Comparison of ENCODE assay signal across 17 cellular contexts in genomic region chr2:29663266-29663665, GRCh38.
DNase-seq lines count a peak whose midpoint lies in the region; ATAC-seq and TF ChIP-seq lines count a peak whose summit lies in the region.
"Had no signal": no experiment of that assay in that cellular context is flagged by ENCODE, and none has a peak within 500 bp of the region (broad histone marks: within the 10 kb centered on the region; RNA-seq: fewer than 3 reads in every experiment).

No MANE protein-coding gene starts in this region.

- H3K9me2 ChIP-seq in OCI-LY7 (ENCODE audit: insufficient read depth, low read length): no peaks in the 10 kb centered on the region

- H2AFZ ChIP-seq in fibroblast of lung (ENCODE audit: low read length) (no peak overlapping the region), OCI-LY7 (ENCODE audit: low read length) (no peak overlapping the region)

- CTCF ChIA-PET in OCI-LY7 (lab: Charles Lee; ENCODE audit: unreplicated experiment): no interaction called here

- no peaks in the 10 kb centered on the region for H3K79me2 ChIP-seq in fibroblast of lung (ENCODE audit: control insufficient read depth, insufficient read depth, low read length)
- H3K79me2 ChIP-seq in OCI-LY7 (ENCODE audit: insufficient read depth, low read depth, low read length): no peaks in the 10 kb centered on the region

- no peak overlapping the region for H3K4me3 ChIP-seq in fibroblast of lung (replicated peaks in 1 of 4; ENCODE audit: control extremely low read depth in 1 of 4, insufficient read depth in 1 of 4, low read depth in 3 of 4, low read length in 4 of 4)
- H3K4me3 ChIP-seq in skeletal muscle cell (ENCODE audit: low read depth, low read length): no peak overlapping the region
- no peak overlapping the region for H3K4me3 ChIP-seq in OCI-LY7 (ENCODE audit: low read depth, low read length, poor library complexity, severe bottlenecking)
- H3K4me3 ChIP-seq: cardiac muscle cell, K562, prostate gland, thyroid gland had no signal

- H3K27me3 ChIP-seq in fibroblast of lung (ENCODE audit: control insufficient read depth, insufficient read depth, low read length): no peaks in the 10 kb centered on the region
- H3K27me3 ChIP-seq: cardiac muscle cell, thyroid gland had no signal

- H3K4me2 ChIP-seq in fibroblast of lung (ENCODE audit: extremely low read depth, insufficient read depth, low read length) (no peak overlapping the region), OCI-LY7 (ENCODE audit: low read length) (no peak overlapping the region)

- in situ Hi-C loops in SK-MEL-5 (cut with HindIII; ENCODE audit: low pct_unique_long_range_greater_than_20kb, low sequenced_read_pairs): no loop called here

- no peaks in the 10 kb centered on the region for H3K4me1 ChIP-seq in fibroblast of lung (ENCODE audit: control insufficient read depth, extremely low read depth, insufficient read depth, low read length)
- H3K4me1 ChIP-seq in OCI-LY7 (ENCODE audit: insufficient read depth, low read length, poor library complexity, severe bottlenecking): no peaks in the 10 kb centered on the region
- H3K4me1 ChIP-seq: prostate gland, thyroid gland had no signal

- no peaks in the 10 kb centered on the region for H3K36me3 ChIP-seq in fibroblast of lung (ENCODE audit: control insufficient read depth, insufficient read depth, low read length)
- no peaks in the 10 kb centered on the region for H3K36me3 ChIP-seq in OCI-LY7 (ENCODE audit: insufficient read depth, low read length)
- H3K36me3 ChIP-seq: cardiac muscle cell, prostate gland, thyroid gland had no signal

- TF ChIP-seq CTCF in fibroblast of lung (conservative IDR thresholded peaks at IDR 0.05 in 1 of 2, IDR thresholded peaks at IDR 0.05 in 1 of 2; ENCODE audit: low read depth in 1 of 2, low read length in 2 of 2): no peak
- no peak for TF ChIP-seq CTCF in OCI-LY7 (conservative IDR thresholded peaks at IDR 0.05; ENCODE audit: low read length)

- DNase-seq in EL: peak; percentile 55
- peak; percentile 8 for DNase-seq in SK-MEL-5 (ENCODE audit: low read depth, low spot score)
- peak; percentile 28 to 77 for DNase-seq in fibroblast of lung (ENCODE audit: low read depth in 2 of 2)
- DNase-seq in skeletal muscle cell (ENCODE audit: low read depth): peak; percentile 74
- no peak for DNase-seq in OCI-LY7 (ENCODE audit: low spot score)
- no peak for DNase-seq in NCI-H748 treated with DMSO at 0.1 percent for 48 hours (lab: John Stamatoyannopoulos, UW)
- no peak for DNase-seq in T1000 (lab: John Stamatoyannopoulos, UW)
- DNase-seq: hippocampal formation, left ventricle myocardium superior, naive B cell, NCI-H146, NCI-H446 treated with DMSO at 0.1 percent for 48 hours, thyroid gland had no signal

- ATAC-seq in GM19023 (IDR thresholded peaks at IDR 0.05; ENCODE audit: unreplicated experiment): no peak
- ATAC-seq: K562, left ventricle myocardium superior had no signal

- H3K9ac ChIP-seq in fibroblast of lung (ENCODE audit: insufficient read depth, low read length): no peak overlapping the region

- intact Hi-C loops in OCI-LY7 (cut with micrococcal nuclease; ENCODE audit: unreplicated experiment): no loop called here

- POLR2A ChIA-PET in OCI-LY7 (lab: Charles Lee): no interaction called here

- H3K9me3 ChIP-seq in fibroblast of lung (ENCODE audit: control insufficient read depth, insufficient read depth, low read depth, low read length) (no peaks in the 10 kb centered on the region), OCI-LY7 (ENCODE audit: low read length) (no peaks in the 10 kb centered on the region)
- H3K9me3 ChIP-seq: prostate gland, thyroid gland had no signal

- BruUV-seq in OCI-LY7 (replicated peaks; lab: Mats Ljungman, UMichigan): no TSS peak

- H4K20me1 ChIP-seq in fibroblast of lung (ENCODE audit: control insufficient read depth, extremely low read depth, insufficient read depth, low read length) (no peaks in the 10 kb centered on the region), OCI-LY7 (ENCODE audit: insufficient read depth, low read length) (no peaks in the 10 kb centered on the region)

- no peak overlapping the region for H3K27ac ChIP-seq in fibroblast of lung (ENCODE audit: insufficient read depth, low read length)
- H3K27ac ChIP-seq in OCI-LY7 (ENCODE audit: low read depth, low read length, poor library complexity, severe bottlenecking): no peak overlapping the region
- H3K27ac ChIP-seq: cardiac muscle cell, prostate gland, thyroid gland had no signal

Comparison
In these comparisons a context has a peak if more than half of its experiments do, and no peak if none do; other contexts are left out.
1. DNase-seq: peak in EL (single experiment), SK-MEL-5 (single experiment), fibroblast of lung (2 of 2) and skeletal muscle cell (single experiment); none in OCI-LY7 (single experiment), NCI-H748 treated with DMSO at 0.1 percent for 48 hours (single experiment) and T1000 (single experiment).